8 cellular contexts compared by ENCODE assay signal in genomic region chr1:235843458-235843857, GRCh38. TPM values are rescaled to one million over a fixed set of nuclear protein-coding genes. Genes with fewer than 3 reads are reported as not detected.
DNase-seq lines count a peak whose midpoint lies in the region; ATAC-seq, FAIRE-seq and TF ChIP-seq lines count a peak whose summit lies in the region.

No MANE protein-coding gene starts in this region.

- peaks cover 87% of the 10 kb centered on the region for H3K4me1 Mint-ChIP-seq in CD14-positive monocyte
- no peaks in the 10 kb centered on the region for H3K4me1 Mint-ChIP-seq in neural progenitor cell

- peaks cover 11% of the 10 kb centered on the region for H3K4me1 ChIP-seq in neural progenitor cell

- ATAC-seq in GM18870 (IDR thresholded peaks at IDR 0.05; ENCODE audit: unreplicated experiment), result peak; percentile 61

- H3K27ac Mint-ChIP-seq in CD14-positive monocyte (peak overlapping the region; percentile 16 to 74 (median 37)), neural progenitor cell (no peak overlapping the region)

- DNase-seq in CD14-positive monocyte (ENCODE audit: low spot score) (no peak), HTR-8/SVneo (ENCODE audit: insufficient read length, low spot score) (peak; percentile 44), RCC 7860 (ENCODE audit: low spot score) (peak; percentile 27), epithelial cell of esophagus (ENCODE audit: low read depth) (peak; percentile 58), neural progenitor cell (ENCODE audit: low spot score) (peak; percentile 19), kidney glomerular epithelial cell (lab: John Stamatoyannopoulos, UW) (no peak), retina (no peak)

- H3K4me3 ChIP-seq in epithelial cell of esophagus (ENCODE audit: low read length) (no peak overlapping the region), neural progenitor cell (no peak overlapping the region)

- H3K27me3 Mint-ChIP-seq in CD14-positive monocyte (ENCODE audit: low read depth in 3 of 3) (no peaks in the 10 kb centered on the region), neural progenitor cell (ENCODE audit: insufficient read depth, low read depth) (peaks cover 2% of the 10 kb centered on the region)

- H3K27ac ChIP-seq in neural progenitor cell, result no peak overlapping the region

- no peaks in the 10 kb centered on the region for H3K9me3 ChIP-seq in neural progenitor cell (ENCODE audit: low read depth)

- H3K36me3 ChIP-seq in neural progenitor cell, result no peaks in the 10 kb centered on the region

- H3K4me3 Mint-ChIP-seq in CD14-positive monocyte (no peak overlapping the region), neural progenitor cell (no peak overlapping the region)

- peak; percentile 67 for TF ChIP-seq CTCF in CD14-positive monocyte (IDR thresholded peaks at IDR 0.05)
- TF ChIP-seq CTCF in epithelial cell of esophagus (IDR thresholded peaks at IDR 0.05; ENCODE audit: insufficient read depth, low read depth, low read length, missing control alignments), result peak; percentile 69
- peak; percentile 61 for TF ChIP-seq CTCF in neural progenitor cell (IDR thresholded peaks at IDR 0.05)

- FAIRE-seq in HTR-8/SVneo (lab: Jason Lieb, UNC), result no peak
- FAIRE-seq in RCC 7860 (lab: Jason Lieb, UNC), result peak; percentile 45

- H3K79me2 ChIP-seq in neural progenitor cell (ENCODE audit: low read depth), result no peaks in the 10 kb centered on the region

- no peak overlapping the region for H3K9ac ChIP-seq in neural progenitor cell

- H3K9me3 Mint-ChIP-seq in CD14-positive monocyte (peaks cover 0 to 2% (median 0%) of the 10 kb centered on the region in 7 donors), neural progenitor cell (peaks cover 4% of the 10 kb centered on the region)

- no peak overlapping the region for H2AFZ ChIP-seq in neural progenitor cell (replicated peaks)

- H3K27me3 ChIP-seq in neural progenitor cell, result no peaks in the 10 kb centered on the region

- H3F3A ChIP-seq in neural progenitor cell (ENCODE audit: low read depth), result no peaks in the 10 kb centered on the region

- H3K36me3 Mint-ChIP-seq in CD14-positive monocyte (peaks cover 27 to 31% of the 10 kb centered on the region in 2 donors), neural progenitor cell (peaks cover 1% of the 10 kb centered on the region)

- intact Hi-C loops in CD14-positive monocyte (cut with micrococcal nuclease), result no loop called here

- H3K4me2 ChIP-seq in neural progenitor cell, result no peak overlapping the region

- no peaks in the 10 kb centered on the region for H4K20me1 ChIP-seq in neural progenitor cell (ENCODE audit: low read depth)

RNA-seq across cellular contexts. Expression of gene LYST, which starts 23.2 kb away (rescaled TPM):
- 10 to 100 TPM; 46.3 to 67.9 TPM for polyA plus RNA-seq in CD14-positive monocyte
- total RNA-seq in neural progenitor cell (ENCODE audit: low replicate concordance), result 0.82 and 1.5 TPM in 2 replicates

Comparison
In these comparisons a context has a peak if more than half of its experiments do, and no peak if none do; other contexts are left out.
1. DNase-seq: peak in HTR-8/SVneo (single experiment), RCC 7860 (single experiment), epithelial cell of esophagus (single experiment) and neural progenitor cell (single experiment); none in CD14-positive monocyte (single experiment), kidney glomerular epithelial cell (single experiment) and retina (single experiment).
2. Peak in every context shown above with its lines, with median percentiles within 50 percentile points of each other: CTCF ChIP-seq.